Comparison of ENCODE assay signal across 1 cellular context in the genomic region with DNA sequence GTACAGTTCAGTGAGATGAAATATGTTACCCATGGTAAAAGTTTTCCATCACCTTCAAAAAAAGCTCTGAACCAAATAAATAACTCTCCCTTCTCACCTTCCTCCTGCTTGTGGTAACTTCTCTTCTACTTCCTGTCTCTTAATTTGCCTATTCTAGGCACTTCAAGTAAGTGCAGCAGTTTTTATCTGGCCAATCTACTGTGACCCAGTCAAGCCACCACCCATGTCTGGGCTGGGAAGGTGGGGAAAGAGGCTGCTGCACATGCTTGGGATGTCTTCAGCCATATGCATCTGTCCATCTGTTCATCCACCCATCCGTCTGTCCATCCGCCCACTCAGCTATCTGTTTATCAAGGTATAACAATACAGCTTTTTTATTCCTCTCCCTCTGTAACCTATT.
TF ChIP-seq lines count a peak whose summit lies in the region.

No MANE protein-coding gene starts in this region.

TF ChIP-seq in GM23338, 12 proteins besides CTCF, POLR2A, EP300 and RAD21:
- TF ChIP-seq ZNF462 (CRISPR knock-in tag; IDR thresholded peaks at IDR 0.05) (no peak), EZH2phosphoT487 (IDR thresholded peaks at IDR 0.05; ENCODE audit: unreplicated experiment) (no peak), NANOG (IDR thresholded peaks at IDR 0.05; ENCODE audit: borderline replicate concordance) (no peak), STAT1 (IDR thresholded peaks at IDR 0.05; ENCODE audit: unreplicated experiment) (no peak), ZNF331 (CRISPR knock-in tag; IDR thresholded peaks at IDR 0.05; ENCODE audit: low read depth) (no peak), CREB1 (CRISPR knock-in tag; IDR thresholded peaks at IDR 0.05; ENCODE audit: low read depth) (no peak), JUNB (IDR thresholded peaks at IDR 0.05; ENCODE audit: unreplicated experiment) (no peak), ZNF114 (CRISPR knock-in tag; IDR thresholded peaks at IDR 0.05) (no peak), EZH2 (IDR thresholded peaks at IDR 0.05; ENCODE audit: low read depth, unreplicated experiment) (no peak), POLR2AphosphoS5 (IDR thresholded peaks at IDR 0.05; ENCODE audit: low read depth) (no peak)
- TF ChIP-seq, protein P1, sequence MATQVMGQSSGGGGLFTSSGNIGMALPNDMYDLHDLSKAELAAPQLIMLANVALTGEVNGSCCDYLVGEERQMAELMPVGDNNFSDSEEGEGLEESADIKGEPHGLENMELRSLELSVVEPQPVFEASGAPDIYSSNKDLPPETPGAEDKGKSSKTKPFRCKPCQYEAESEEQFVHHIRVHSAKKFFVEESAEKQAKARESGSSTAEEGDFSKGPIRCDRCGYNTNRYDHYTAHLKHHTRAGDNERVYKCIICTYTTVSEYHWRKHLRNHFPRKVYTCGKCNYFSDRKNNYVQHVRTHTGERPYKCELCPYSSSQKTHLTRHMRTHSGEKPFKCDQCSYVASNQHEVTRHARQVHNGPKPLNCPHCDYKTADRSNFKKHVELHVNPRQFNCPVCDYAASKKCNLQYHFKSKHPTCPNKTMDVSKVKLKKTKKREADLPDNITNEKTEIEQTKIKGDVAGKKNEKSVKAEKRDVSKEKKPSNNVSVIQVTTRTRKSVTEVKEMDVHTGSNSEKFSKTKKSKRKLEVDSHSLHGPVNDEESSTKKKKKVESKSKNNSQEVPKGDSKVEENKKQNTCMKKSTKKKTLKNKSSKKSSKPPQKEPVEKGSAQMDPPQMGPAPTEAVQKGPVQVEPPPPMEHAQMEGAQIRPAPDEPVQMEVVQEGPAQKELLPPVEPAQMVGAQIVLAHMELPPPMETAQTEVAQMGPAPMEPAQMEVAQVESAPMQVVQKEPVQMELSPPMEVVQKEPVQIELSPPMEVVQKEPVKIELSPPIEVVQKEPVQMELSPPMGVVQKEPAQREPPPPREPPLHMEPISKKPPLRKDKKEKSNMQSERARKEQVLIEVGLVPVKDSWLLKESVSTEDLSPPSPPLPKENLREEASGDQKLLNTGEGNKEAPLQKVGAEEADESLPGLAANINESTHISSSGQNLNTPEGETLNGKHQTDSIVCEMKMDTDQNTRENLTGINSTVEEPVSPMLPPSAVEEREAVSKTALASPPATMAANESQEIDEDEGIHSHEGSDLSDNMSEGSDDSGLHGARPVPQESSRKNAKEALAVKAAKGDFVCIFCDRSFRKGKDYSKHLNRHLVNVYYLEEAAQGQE (IDR thresholded peaks at IDR 0.05; ENCODE audit: unreplicated experiment), result no peak
- TF ChIP-seq, protein P2, sequence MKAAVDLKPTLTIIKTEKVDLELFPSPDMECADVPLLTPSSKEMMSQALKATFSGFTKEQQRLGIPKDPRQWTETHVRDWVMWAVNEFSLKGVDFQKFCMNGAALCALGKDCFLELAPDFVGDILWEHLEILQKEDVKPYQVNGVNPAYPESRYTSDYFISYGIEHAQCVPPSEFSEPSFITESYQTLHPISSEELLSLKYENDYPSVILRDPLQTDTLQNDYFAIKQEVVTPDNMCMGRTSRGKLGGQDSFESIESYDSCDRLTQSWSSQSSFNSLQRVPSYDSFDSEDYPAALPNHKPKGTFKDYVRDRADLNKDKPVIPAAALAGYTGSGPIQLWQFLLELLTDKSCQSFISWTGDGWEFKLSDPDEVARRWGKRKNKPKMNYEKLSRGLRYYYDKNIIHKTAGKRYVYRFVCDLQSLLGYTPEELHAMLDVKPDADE (IDR thresholded peaks at IDR 0.05), result no peak
TF ChIP-seq in GM23338: peak in this region for 0.
